Comparison of ENCODE assay signal across 1 cellular context in genomic region chr7:1095621-1096155, GRCh38.
TF ChIP-seq lines count a peak whose summit lies in the region.

No MANE protein-coding gene starts in this region.

TF ChIP-seq in HepG2, 621 proteins besides CTCF, POLR2A, EP300 and RAD21 (continued from another document):
- TF ChIP-seq HNRNPLL (IDR thresholded peaks at IDR 0.05; ENCODE audit: low read depth, low read length, poor library complexity, severe bottlenecking): peak; percentile 26
- TF ChIP-seq KMT2A (CRISPR knock-in tag; IDR thresholded peaks at IDR 0.05): no peak
- no peak for TF ChIP-seq RBAK (CRISPR knock-in tag; IDR thresholded peaks at IDR 0.05)
- TF ChIP-seq MAF1 (CRISPR knock-in tag; IDR thresholded peaks at IDR 0.05; ENCODE audit: borderline replicate concordance): no peak
- 0 out of 2 replicates have a peak, but pooled peaks have one; percentile 25 for TF ChIP-seq NCOA1 (CRISPR knock-in tag; IDR thresholded peaks at IDR 0.05)
- no peak for TF ChIP-seq DNMT1 (CRISPR knock-in tag; IDR thresholded peaks at IDR 0.05)
- no peak for TF ChIP-seq BCL6 (CRISPR knock-in tag; IDR thresholded peaks at IDR 0.05)
- no peak for TF ChIP-seq ZNF343 (CRISPR knock-in tag; IDR thresholded peaks at IDR 0.05)
- TF ChIP-seq MAFK (conservative IDR thresholded peaks at IDR 0.05 in 1 of 2, IDR thresholded peaks at IDR 0.05 in 1 of 2; ENCODE audit: low read length in 2 of 2): no peak
- no peak for TF ChIP-seq ZNF12 (CRISPR knock-in tag; IDR thresholded peaks at IDR 0.05)
- no peak for TF ChIP-seq FOSL1 (CRISPR knock-in tag; IDR thresholded peaks at IDR 0.05; ENCODE audit: borderline replicate concordance)
